In the genomic region with DNA sequence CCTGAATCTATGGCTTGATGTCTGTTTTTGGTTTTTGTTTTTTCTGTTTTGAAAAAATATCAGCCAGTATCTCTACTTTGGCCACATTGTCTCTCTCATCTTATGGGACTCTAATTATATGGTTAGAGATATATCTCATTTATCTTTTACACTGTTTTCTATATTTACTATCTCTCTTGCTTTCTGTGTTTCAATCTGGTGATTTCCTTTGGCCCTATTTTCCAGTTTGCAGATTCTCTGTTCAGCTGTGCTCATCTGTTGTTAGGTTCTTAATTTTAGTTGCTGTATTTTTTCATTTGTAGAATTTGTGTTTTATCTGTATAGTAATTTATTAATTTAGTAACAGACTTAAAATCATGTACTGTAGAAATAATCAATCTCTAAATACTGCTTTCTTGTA, we compare ENCODE assay signal across 33 cellular contexts.
"Had no signal": no experiment of that assay in that cellular context is flagged by ENCODE, and none has a peak within 500 bp of the region (broad histone marks: within the 10 kb centered on the region; RNA-seq: fewer than 3 reads in every experiment).

No MANE protein-coding gene starts in this region.

- H3K4me1 ChIP-seq: heart left ventricle had no signal

- H3K4me3 Mint-ChIP-seq: activated B cell treated with CpG ODN at 0.5 μM for 24 hours; activated CD8-positive, alpha-beta T cell treated with anti-CD3 and anti-CD28 coated beads for 36 hours; activated naive CD8-positive, alpha-beta T cell; activated T-cell treated with anti-CD3 and anti-CD28 coated beads, Interleukin-2, amount 50 U/mL, for 4 hours; activated T-helper 17 cell treated with anti-CD3 and anti-CD28 coated beads, Interleukin-2, amount 50 U/mL, for 72 hours; effector memory CD8-positive, alpha-beta T cell had no signal

- H3K27me3 Mint-ChIP-seq: activated B cell treated with CpG ODN at 0.5 μM for 24 hours; activated CD8-positive, alpha-beta T cell treated with anti-CD3 and anti-CD28 coated beads for 36 hours; activated naive CD8-positive, alpha-beta T cell; activated T-helper 17 cell treated with anti-CD3 and anti-CD28 coated beads, Interleukin-2, amount 50 U/mL, for 72 hours; effector memory CD8-positive, alpha-beta T cell had no signal

- H3K27me3 ChIP-seq: brain microvascular endothelial cell, heart left ventricle had no signal

- H3K4me3 ChIP-seq: heart left ventricle had no signal

- DNase-seq: activated B cell treated with CpG ODN at 0.5 μM for 24 hours; activated CD4-positive, alpha-beta T cell treated with anti-CD3 and anti-CD28 coated beads for 48 hours; activated CD4-positive, alpha-beta T cell treated with anti-CD3 and anti-CD28 coated beads, Interleukin-2, amount 50 U/mL, for 1 hour; activated CD4-positive, alpha-beta T cell treated with anti-CD3 and anti-CD28 coated beads, Interleukin-2, amount 50 U/mL, for 48 hours; activated CD8-positive, alpha-beta memory T cell treated with anti-CD3 and anti-CD28 coated beads for 24 hours; activated CD8-positive, alpha-beta T cell treated with anti-CD3 and anti-CD28 coated beads for 36 hours; activated effector memory CD4-positive, alpha-beta T cell treated with Interleukin-2 at 50 U/mL for 16 hours; activated gamma-delta T cell treated with Interleukin-2 at 50 U/mL for 16 hours; activated naive CD4-positive, alpha-beta T cell treated with anti-CD3 and anti-CD28 coated beads, Interleukin-2, amount 50 U/mL, for 16 hours; activated naive CD4-positive, alpha-beta T cell treated with Interleukin-2 at 50 U/mL for 16 hours; activated T-cell treated with anti-CD3 and anti-CD28 coated beads, Interleukin-2, amount 50 U/mL, for 4 hours; amniotic stem cell; anterior cingulate cortex; brain microvascular endothelial cell; cortex of kidney; dermis blood vessel endothelial cell; effector CD4-positive, alpha-beta T cell; effector memory CD8-positive, alpha-beta T cell; foreskin fibroblast; glutamatergic neuron; heart left ventricle; T-helper 2 cell had no signal

- H3K27ac Mint-ChIP-seq: activated B cell treated with CpG ODN at 0.5 μM for 24 hours; activated CD8-positive, alpha-beta T cell treated with anti-CD3 and anti-CD28 coated beads for 36 hours; activated naive CD8-positive, alpha-beta T cell; activated T-helper 17 cell treated with anti-CD3 and anti-CD28 coated beads, Interleukin-2, amount 50 U/mL, for 72 hours; effector memory CD8-positive, alpha-beta T cell had no signal

- H3K27ac ChIP-seq: brain microvascular endothelial cell, heart left ventricle, VCaP had no signal

- H3K36me3 ChIP-seq: brain microvascular endothelial cell had no signal

- H3K9me3 Mint-ChIP-seq: activated T-helper 17 cell treated with anti-CD3 and anti-CD28 coated beads, Interleukin-2, amount 50 U/mL, for 72 hours; effector memory CD8-positive, alpha-beta T cell had no signal

- ATAC-seq: activated CD4-positive, CD25-positive, alpha-beta regulatory T cell treated with anti-CD3 and anti-CD28 coated beads, Interleukin-2, amount 50 U/mL, for 24 hours; activated CD8-positive, alpha-beta T cell treated with anti-CD3 and anti-CD28 coated beads for 36 hours; activated T-cell treated with anti-CD3 and anti-CD28 coated beads, Interleukin-2, amount 50 U/mL, for 4 hours; activated T-helper 17 cell treated with anti-CD3 and anti-CD28 coated beads, Interleukin-2, amount 50 U/mL, for 72 hours; effector memory CD8-positive, alpha-beta T cell; esophagus mucosa; heart left ventricle had no signal

- FAIRE-seq: astrocyte, bronchial epithelial cell, colon, endometrium, frontal cortex, TTC549 had no signal

- H3K4me1 Mint-ChIP-seq: activated B cell treated with CpG ODN at 0.5 μM for 24 hours; activated T-helper 17 cell treated with anti-CD3 and anti-CD28 coated beads, Interleukin-2, amount 50 U/mL, for 72 hours had no signal
